In the genomic region with DNA sequence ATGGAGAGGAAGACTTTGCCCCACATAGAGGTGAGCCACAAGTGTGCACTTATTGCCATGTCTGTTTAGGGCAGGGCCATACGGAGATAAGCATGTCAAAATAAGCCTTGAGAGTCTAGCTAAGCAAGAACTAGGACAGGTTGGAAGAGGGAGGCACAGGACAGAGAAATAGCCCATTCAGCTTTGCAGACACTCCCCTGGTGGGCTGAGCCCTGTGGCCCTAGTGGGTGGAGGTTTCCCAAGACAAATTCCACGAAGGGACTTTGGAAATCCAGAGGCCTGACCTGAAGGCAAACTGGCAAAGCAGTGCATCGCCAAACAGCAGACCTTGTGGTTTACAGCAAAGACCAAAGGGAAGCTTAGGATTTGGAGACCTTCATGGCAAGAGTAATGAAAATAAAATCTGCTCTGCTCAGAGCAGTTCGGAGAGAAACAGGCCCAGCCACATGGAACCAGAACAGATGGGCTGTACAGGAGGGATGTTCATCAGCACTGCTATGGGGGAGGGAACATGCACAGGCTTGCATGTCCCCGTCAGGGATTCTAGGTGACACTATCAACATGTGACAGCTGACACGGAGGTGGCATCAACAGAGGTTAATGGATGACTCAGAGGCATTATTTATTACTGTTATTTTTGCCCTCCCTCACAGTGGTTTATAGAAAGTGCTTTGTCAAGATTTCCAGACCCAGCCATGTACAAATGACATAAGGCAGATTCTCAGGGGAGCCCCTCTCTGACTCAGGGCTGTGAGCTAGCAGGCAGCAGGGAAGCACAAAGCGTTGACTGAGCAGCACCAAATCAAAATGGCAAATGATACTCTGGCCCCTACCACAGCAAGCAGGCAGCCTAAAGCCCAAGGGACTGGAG, we compare ENCODE assay signal across 1 cellular context.
TF ChIP-seq lines count a peak whose summit lies in the region.

No MANE protein-coding gene starts in this region.

TF ChIP-seq in WTC11, 78 proteins besides CTCF, POLR2A, EP300 and RAD21 (continued from another document):
- TF ChIP-seq, protein P1, sequence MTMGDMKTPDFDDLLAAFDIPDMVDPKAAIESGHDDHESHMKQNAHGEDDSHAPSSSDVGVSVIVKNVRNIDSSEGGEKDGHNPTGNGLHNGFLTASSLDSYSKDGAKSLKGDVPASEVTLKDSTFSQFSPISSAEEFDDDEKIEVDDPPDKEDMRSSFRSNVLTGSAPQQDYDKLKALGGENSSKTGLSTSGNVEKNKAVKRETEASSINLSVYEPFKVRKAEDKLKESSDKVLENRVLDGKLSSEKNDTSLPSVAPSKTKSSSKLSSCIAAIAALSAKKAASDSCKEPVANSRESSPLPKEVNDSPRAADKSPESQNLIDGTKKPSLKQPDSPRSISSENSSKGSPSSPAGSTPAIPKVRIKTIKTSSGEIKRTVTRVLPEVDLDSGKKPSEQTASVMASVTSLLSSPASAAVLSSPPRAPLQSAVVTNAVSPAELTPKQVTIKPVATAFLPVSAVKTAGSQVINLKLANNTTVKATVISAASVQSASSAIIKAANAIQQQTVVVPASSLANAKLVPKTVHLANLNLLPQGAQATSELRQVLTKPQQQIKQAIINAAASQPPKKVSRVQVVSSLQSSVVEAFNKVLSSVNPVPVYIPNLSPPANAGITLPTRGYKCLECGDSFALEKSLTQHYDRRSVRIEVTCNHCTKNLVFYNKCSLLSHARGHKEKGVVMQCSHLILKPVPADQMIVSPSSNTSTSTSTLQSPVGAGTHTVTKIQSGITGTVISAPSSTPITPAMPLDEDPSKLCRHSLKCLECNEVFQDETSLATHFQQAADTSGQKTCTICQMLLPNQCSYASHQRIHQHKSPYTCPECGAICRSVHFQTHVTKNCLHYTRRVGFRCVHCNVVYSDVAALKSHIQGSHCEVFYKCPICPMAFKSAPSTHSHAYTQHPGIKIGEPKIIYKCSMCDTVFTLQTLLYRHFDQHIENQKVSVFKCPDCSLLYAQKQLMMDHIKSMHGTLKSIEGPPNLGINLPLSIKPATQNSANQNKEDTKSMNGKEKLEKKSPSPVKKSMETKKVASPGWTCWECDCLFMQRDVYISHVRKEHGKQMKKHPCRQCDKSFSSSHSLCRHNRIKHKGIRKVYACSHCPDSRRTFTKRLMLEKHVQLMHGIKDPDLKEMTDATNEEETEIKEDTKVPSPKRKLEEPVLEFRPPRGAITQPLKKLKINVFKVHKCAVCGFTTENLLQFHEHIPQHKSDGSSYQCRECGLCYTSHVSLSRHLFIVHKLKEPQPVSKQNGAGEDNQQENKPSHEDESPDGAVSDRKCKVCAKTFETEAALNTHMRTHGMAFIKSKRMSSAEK (CRISPR knock-in tag; IDR thresholded peaks at IDR 0.05; ENCODE audit: borderline replicate concordance): no peak
